Comparison of ENCODE assay signal across 8 cellular contexts in the genomic region with DNA sequence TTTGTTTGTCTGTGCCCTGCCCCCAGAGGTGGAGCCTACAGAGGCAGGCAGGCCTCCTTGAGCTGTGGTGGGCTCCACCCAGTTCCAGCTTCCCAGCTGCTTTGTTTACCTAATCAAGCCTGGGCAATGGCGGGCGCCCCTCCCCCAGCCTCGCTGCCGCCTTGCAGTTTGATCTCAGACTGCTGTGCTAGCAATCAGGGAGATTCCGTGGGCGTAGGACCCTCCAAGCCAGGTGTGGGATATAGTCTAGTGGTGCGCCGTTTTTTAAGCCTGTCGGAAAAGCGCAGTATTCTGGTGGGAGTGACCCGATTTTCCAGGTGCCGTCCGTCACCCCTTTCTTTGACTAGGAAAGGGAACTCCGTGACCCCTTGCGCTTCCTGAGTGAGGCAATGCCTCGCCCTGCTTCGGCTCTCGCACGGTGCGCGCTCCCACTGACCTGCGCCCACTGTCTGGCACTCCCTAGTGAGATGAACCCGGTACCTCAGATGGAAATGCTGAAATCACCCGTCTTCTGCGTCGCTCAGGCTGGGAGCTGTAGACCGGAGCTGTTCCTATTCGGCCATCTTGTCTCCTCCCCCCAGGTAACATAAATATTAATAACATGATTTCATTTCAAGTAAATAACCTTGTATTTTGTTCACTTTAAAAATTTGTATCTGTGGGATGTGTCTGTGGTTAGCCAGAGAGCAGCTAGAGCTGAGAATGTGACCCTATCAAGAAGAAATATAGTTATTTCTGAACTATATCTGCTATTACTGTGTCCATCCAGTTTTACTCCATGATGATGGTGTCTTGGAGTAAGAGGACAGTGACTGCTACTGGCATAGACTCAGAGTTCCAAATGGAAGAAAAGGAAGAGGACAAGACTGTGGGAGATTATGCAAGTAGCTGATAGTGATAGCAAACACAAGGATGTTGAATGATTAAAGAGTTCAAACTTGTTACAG.
DNase-seq lines count a peak whose midpoint lies in the region; TF ChIP-seq lines count a peak whose summit lies in the region.
"Not testable (repeated sequence)": the region's sequence is repeated elsewhere in the genome, so short reads cannot be mapped to it uniquely, and the experiment has no call there.

No MANE protein-coding gene starts in this region.

- not testable (repeated sequence) for H3K36me3 ChIP-seq in HUES64 (ENCODE audit: insufficient read depth, low read length); PC-9 (ENCODE audit: low read depth); smooth muscle cell (ENCODE audit: low read depth)

- peak overlapping the region; percentile 58 for H3K4me3 ChIP-seq in HUES64 (ENCODE audit: low read length)
- H3K4me3 ChIP-seq in PC-9: peak overlapping the region; percentile 69
- peak overlapping the region; percentile 11 for H3K4me3 ChIP-seq in smooth muscle cell

- intact Hi-C loops in PC-9 (cut with micrococcal nuclease; ENCODE audit: unreplicated experiment): not testable (repeated sequence)

- POLR2A ChIA-PET in PC-9 (lab: Charles Lee; ENCODE audit: unreplicated experiment): interaction anchor here (0.6 kb wide), 1 partner anchor 17 kb away, joined by 3 read pairs; no protein-coding TSS in a partner anchor

- H3K4me3 Mint-ChIP-seq in chondrocyte (ENCODE audit: unreplicated experiment) (peak overlapping the region; percentile 69), glutamatergic neuron (ENCODE audit: unreplicated experiment) (peak overlapping the region; percentile 67), mesothelial cell of epicardium (peak overlapping the region; percentile 28)

- not testable (repeated sequence) for H3K9me2 ChIP-seq in PC-9 (ENCODE audit: insufficient read depth)

- not testable (repeated sequence) for H3K27me3 ChIP-seq in HUES64 (ENCODE audit: insufficient read depth, low read length); PC-9 (ENCODE audit: insufficient read depth, low read depth); smooth muscle cell (ENCODE audit: low read depth)

- H3K9me3 Mint-ChIP-seq in chondrocyte (ENCODE audit: low read depth); glutamatergic neuron (ENCODE audit: unreplicated experiment); mesothelial cell of epicardium: not testable (repeated sequence)

- H3K27ac Mint-ChIP-seq in chondrocyte (ENCODE audit: unreplicated experiment) (peak overlapping the region; percentile 75), glutamatergic neuron (ENCODE audit: unreplicated experiment) (peak overlapping the region; percentile 84), mesothelial cell of epicardium (peak overlapping the region; percentile 17)

- not testable (repeated sequence) for TF ChIP-seq CTCF in PC-9 (conservative IDR thresholded peaks at IDR 0.05); chondrocyte (IDR thresholded peaks at IDR 0.05); glutamatergic neuron (IDR thresholded peaks at IDR 0.05; ENCODE audit: partially characterized antibody, unreplicated experiment); mesothelial cell of epicardium (IDR thresholded peaks at IDR 0.05; ENCODE audit: unreplicated experiment); smooth muscle cell (IDR thresholded peaks at IDR 0.05; ENCODE audit: borderline replicate concordance, insufficient read depth, poor library complexity, severe bottlenecking)

- H4K20me1 ChIP-seq in PC-9 (ENCODE audit: insufficient read depth); smooth muscle cell (ENCODE audit: low read depth): not testable (repeated sequence)

- H3K9me3 ChIP-seq in HUES64 (ENCODE audit: insufficient read depth, low read depth, low read length); smooth muscle cell (replicated peaks; ENCODE audit: low read depth): not testable (repeated sequence)
- peaks cover 11% of the 10 kb centered on the region for H3K9me3 ChIP-seq in PC-9 (ENCODE audit: insufficient read depth, low read depth)

- peak overlapping the region; percentile 82 for H3K4me2 ChIP-seq in PC-9
- not testable (repeated sequence) for H3K4me2 ChIP-seq in smooth muscle cell

- H2AFZ ChIP-seq in PC-9: peak overlapping the region; percentile 93
- not testable (repeated sequence) for H2AFZ ChIP-seq in smooth muscle cell (ENCODE audit: low read depth)

- CTCF ChIA-PET in PC-9 (lab: Charles Lee): not testable (repeated sequence)

- H3K27ac ChIP-seq in HUES64 (ENCODE audit: low read depth, low read length); smooth muscle cell (ENCODE audit: low read depth): not testable (repeated sequence)
- peak overlapping the region; percentile 82 for H3K27ac ChIP-seq in PC-9

- not testable (repeated sequence) for BruUV-seq in PC-9 (replicated peaks; lab: Mats Ljungman, UMichigan)

- 67% methylated on average over 28 of the region's 28 CpGs for WGBS in HUES64
- 76% methylated on average over 28 of the region's 28 CpGs for WGBS in smooth muscle cell (ENCODE audit: low lambda C conversion rate)

- H3K36me3 Mint-ChIP-seq in chondrocyte (ENCODE audit: low read depth); glutamatergic neuron (ENCODE audit: unreplicated experiment); mesothelial cell of epicardium: not testable (repeated sequence)

- DNase-seq in DMS153 treated with DMSO at 0.1 percent for 48 hours (lab: John Stamatoyannopoulos, UW; ENCODE audit: unreplicated experiment) (peak; percentile 23), NCI-H2227 treated with DMSO at 0.1 percent for 48 hours (lab: John Stamatoyannopoulos, UW) (peak; percentile 34)
- not testable (repeated sequence) for DNase-seq in PC-9; chondrocyte (ENCODE audit: low spot score); glutamatergic neuron; mesothelial cell of epicardium (ENCODE audit: low spot score in 2 of 2, unreplicated experiment in 2 of 2); smooth muscle cell (lab: John Stamatoyannopoulos, UW; ENCODE audit: unreplicated experiment)

- H3K9ac ChIP-seq in HUES64 (ENCODE audit: low read depth, low read length): peak overlapping the region; percentile 64
- H3K9ac ChIP-seq in smooth muscle cell (ENCODE audit: low read depth): not testable (repeated sequence)

- not testable (repeated sequence) for H3F3A ChIP-seq in PC-9 (ENCODE audit: insufficient read depth, low read depth); smooth muscle cell (ENCODE audit: low read depth)

- peaks cover 12% of the 10 kb centered on the region for H3K4me1 Mint-ChIP-seq in chondrocyte (ENCODE audit: low read depth)
- not testable (repeated sequence) for H3K4me1 Mint-ChIP-seq in glutamatergic neuron (ENCODE audit: low read depth, unreplicated experiment)
- H3K4me1 Mint-ChIP-seq in mesothelial cell of epicardium: peaks cover 37% of the 10 kb centered on the region

- H3K79me2 ChIP-seq in PC-9 (ENCODE audit: low read depth); smooth muscle cell (ENCODE audit: low read depth): not testable (repeated sequence)

- peaks cover 27% of the 10 kb centered on the region for H3K4me1 ChIP-seq in HUES64 (ENCODE audit: insufficient read depth, low read length)
- peaks cover 15% of the 10 kb centered on the region for H3K4me1 ChIP-seq in PC-9 (replicated peaks; ENCODE audit: insufficient read depth)
- peaks cover 18% of the 10 kb centered on the region for H3K4me1 ChIP-seq in smooth muscle cell (ENCODE audit: low read depth)

- not testable (repeated sequence) for H3K27me3 Mint-ChIP-seq in chondrocyte (ENCODE audit: low read depth); glutamatergic neuron (ENCODE audit: unreplicated experiment); mesothelial cell of epicardium (ENCODE audit: low read depth)

Comparison
In these comparisons a context has a peak if more than half of its experiments do, and no peak if none do; other contexts are left out.
1. H3K4me3 ChIP-seq: peak in every context shown above with its lines; median percentile 69 in PC-9; 58 in HUES64; 11 in smooth muscle cell.
2. H3K27ac Mint-ChIP-seq: peak in every context shown above with its lines; median percentile 84 in glutamatergic neuron; 75 in chondrocyte; 17 in mesothelial cell of epicardium.